38 cellular contexts compared by ENCODE assay signal in genomic region chr1:206986402-206986801, GRCh38. TPM values are rescaled to one million over a fixed set of nuclear protein-coding genes. Genes with fewer than 3 reads are reported as not detected.
DNase-seq lines count a peak whose midpoint lies in the region; ATAC-seq, FAIRE-seq and TF ChIP-seq lines count a peak whose summit lies in the region.
"Had no signal": no experiment of that assay in that cellular context is flagged by ENCODE, and none has a peak within 500 bp of the region (broad histone marks: within the 10 kb centered on the region; RNA-seq: fewer than 3 reads in every experiment).

No MANE protein-coding gene starts in this region.

- ATAC-seq in left lung (peak; percentile 66), lower lobe of right lung (peak; percentile 16 to 64)
- ATAC-seq: A549; CD8-positive, alpha-beta T cell had no signal

- no peak for FAIRE-seq in D721Med (lab: Jason Lieb, UNC)
- FAIRE-seq: A204.1, A549 had no signal

- no peaks in the 10 kb centered on the region for H3K27me3 ChIP-seq in left lung
- no peaks in the 10 kb centered on the region for H3K27me3 ChIP-seq in lower lobe of right lung (ENCODE audit: low read depth)
- H3K27me3 ChIP-seq in WERI-Rb-1 (ENCODE audit: insufficient read depth, low read depth, severe bottlenecking): peaks cover 100% of the 10 kb centered on the region
- H3K27me3 ChIP-seq: BLaER1; BLaER1 treated with 17β-estradiol and CSF1 and Interleukin-3, amounts not matched to agents 10 nM and 100 nM had no signal

- intact Hi-C loops in left lung (cut with DNase I): no loop called here
- intact Hi-C loops in lower lobe of right lung (cut with DNase I): no loop called here

- TF ChIP-seq CTCF in VCaP (conservative IDR thresholded peaks at IDR 0.05): no peak
- no peak for TF ChIP-seq CTCF in left lung (IDR thresholded peaks at IDR 0.05)
- TF ChIP-seq CTCF in lower lobe of right lung (IDR thresholded peaks at IDR 0.05): no peak
- no peak for TF ChIP-seq CTCF in D721Med (IDR thresholded peaks at IDR 0.05; ENCODE audit: insufficient read depth, missing control alignments)
- no peak for TF ChIP-seq CTCF in WERI-Rb-1 (IDR thresholded peaks at IDR 0.05; ENCODE audit: low read depth, low read length)

- H3K36me3 ChIP-seq in left lung: no peaks in the 10 kb centered on the region
- no peaks in the 10 kb centered on the region for H3K36me3 ChIP-seq in lower lobe of right lung
- H3K36me3 ChIP-seq in WERI-Rb-1: no peaks in the 10 kb centered on the region
- H3K36me3 ChIP-seq: BE2C; BLaER1; BLaER1 treated with 17β-estradiol and CSF1 and Interleukin-3, amounts not matched to agents 10 nM and 100 nM had no signal

- H3K4me3 ChIP-seq in left lung (no peak overlapping the region), lower lobe of right lung (no peak overlapping the region), WERI-Rb-1 (ENCODE audit: low read depth, low read length) (no peak overlapping the region)
- H3K4me3 ChIP-seq: A549; BLaER1; BLaER1 treated with 17β-estradiol and CSF1 and Interleukin-3, amounts not matched to agents 10 nM and 100 nM had no signal

- DNase-seq in NCI-H526 (lab: John Stamatoyannopoulos, UW) (peak; percentile 31 to 43), NCI-H526 treated with DMSO at 0.1 percent for 48 hours (lab: John Stamatoyannopoulos, UW) (no peak), left lung (no peak), lower lobe of right lung (no peak), D721Med (ENCODE audit: insufficient read length, low spot score) (no peak), WERI-Rb-1 (no peak), A172 (ENCODE audit: low spot score) (no peak)
- DNase-seq: 8988T; ACHN; AML-193; BE2C; C1 segment of cervical spinal cord; Caco-2; Calu3; CD4-positive, alpha-beta memory T cell; CD4-positive, alpha-beta T cell; CD4-positive, CD25-positive, alpha-beta regulatory T cell; CD8-positive, alpha-beta memory T cell; CD8-positive, alpha-beta T cell; COR-L47; DMS 273 treated with DMSO at 0.1 percent for 48 hours; DMS153; DMS53; DMS79; DMS79 treated with DMSO at 0.1 percent for 48 hours; DND-41; EL had no signal

- no peaks in the 10 kb centered on the region for H3K4me1 ChIP-seq in left lung
- H3K4me1 ChIP-seq in lower lobe of right lung: no peaks in the 10 kb centered on the region
- H3K4me1 ChIP-seq: A549, BE2C, BLaER1, Caco-2 had no signal

- H3K9me3 ChIP-seq in left lung (no peaks in the 10 kb centered on the region), lower lobe of right lung (no peaks in the 10 kb centered on the region), WERI-Rb-1 (ENCODE audit: severe bottlenecking) (no peaks in the 10 kb centered on the region)
- H3K9me3 ChIP-seq: A549; BE2C; BLaER1; BLaER1 treated with 17β-estradiol and CSF1 and Interleukin-3, amounts not matched to agents 10 nM and 100 nM; Caco-2 had no signal

- H3K27ac ChIP-seq in VCaP (peak overlapping the region; percentile 10; the same call in 1 of the 2 replicates), left lung (no peak overlapping the region), lower lobe of right lung (no peak overlapping the region), WERI-Rb-1 (no peak overlapping the region)
- H3K27ac ChIP-seq: 22Rv1; A549; BLaER1; BLaER1 treated with 17β-estradiol and CSF1 and Interleukin-3, amounts not matched to agents 10 nM and 100 nM; C4-2B had no signal

RNA-seq across cellular contexts. Expression of gene FCAMR, which starts 16.1 kb away (rescaled TPM):
- total RNA-seq in left lung (not detected), lower lobe of right lung (not detected)
- not detected in 2 replicates for total RNA-seq in A172 (2014; rRNA removed; shearing (Covaris generic))
- total RNA-seq: A673; B cell; Calu3; CD4-positive, alpha-beta memory T cell; CD4-positive, alpha-beta T cell; CD4-positive, CD25-positive, alpha-beta regulatory T cell; CD8-positive, alpha-beta memory T cell; CD8-positive, alpha-beta T cell; Daoy; G401 had no signal

RNA-seq across cellular contexts. Expression of gene PIGR, which starts 40.1 kb away (rescaled TPM):
- 100 to 1,000 TPM; 128 to 587 TPM for total RNA-seq in left lung
- total RNA-seq in lower lobe of right lung: 813 TPM
- not detected in 2 replicates for total RNA-seq in A172 (2014; rRNA removed; shearing (Covaris generic))
- total RNA-seq: A673; Caco-2; CD4-positive, alpha-beta memory T cell; CD4-positive, alpha-beta T cell; CD4-positive, CD25-positive, alpha-beta regulatory T cell; CD8-positive, alpha-beta T cell; Daoy; G401 had no signal

RNA-seq across cellular contexts. Expression of gene C1orf116, which starts 46.2 kb away (rescaled TPM):
- 100 to 1,000 TPM; 101 to 212 TPM for total RNA-seq in left lung
- total RNA-seq in lower lobe of right lung: 123 TPM
- 0.31 and 1.4 TPM in 2 replicates for total RNA-seq in A172 (2014; rRNA removed; shearing (Covaris generic))
- total RNA-seq: B cell; CD8-positive, alpha-beta memory T cell; G401 had no signal

Comparison
In these comparisons a context has a peak if more than half of its experiments do, and no peak if none do; other contexts are left out.
1. DNase-seq: peak in NCI-H526 (2 of 2); none in NCI-H526 treated with DMSO at 0.1 percent for 48 hours (single experiment), left lung (0 of 2), lower lobe of right lung (single experiment), D721Med (single experiment), WERI-Rb-1 (single experiment) and A172 (single experiment).
2. RNA of gene PIGR, which starts 40.1 kb away (total RNA-seq): 813 TPM in lower lobe of right lung (single experiment) and 128 to 587 TPM in left lung; not detected in A172; every median in the first group is over 100 times any median in the second.
3. RNA of gene C1orf116, which starts 46.2 kb away (total RNA-seq): 101 to 212 TPM in left lung and 123 TPM in lower lobe of right lung (single experiment); 0.31 to 1.4 TPM in A172; every median in the first group is over 10 times any median in the second.